Comparison of ENCODE assay signal across 16 cellular contexts in the genomic region with DNA sequence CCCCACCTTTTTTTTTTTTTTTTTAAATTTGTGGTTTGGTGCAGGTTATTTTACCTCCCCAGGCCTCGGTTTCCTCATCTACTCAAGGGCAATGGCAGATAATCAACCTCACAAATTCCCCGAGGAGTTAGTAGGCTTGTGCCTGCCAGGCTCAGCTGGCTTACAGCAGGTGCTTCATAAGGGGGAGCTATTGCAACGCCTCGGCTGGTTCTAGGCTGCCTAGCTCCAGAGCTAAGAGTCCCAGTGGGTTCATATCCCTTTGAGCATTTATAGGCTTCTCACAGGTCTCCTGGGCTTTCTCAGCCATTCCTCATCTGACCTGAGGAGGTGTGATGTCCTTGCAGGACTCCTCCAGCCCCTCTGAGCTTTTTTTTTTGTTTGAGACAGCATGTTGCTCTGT. TPM values are rescaled to one million over a fixed set of nuclear protein-coding genes. Genes with fewer than 3 reads are reported as not detected.
DNase-seq lines count a peak whose midpoint lies in the region; ATAC-seq and TF ChIP-seq lines count a peak whose summit lies in the region.
"Had no signal": no experiment of that assay in that cellular context is flagged by ENCODE, and none has a peak within 500 bp of the region (broad histone marks: within the 10 kb centered on the region; RNA-seq: fewer than 3 reads in every experiment).

No MANE protein-coding gene starts in this region.

- no peaks in the 10 kb centered on the region for H3K79me1 ChIP-seq in mesendoderm (ENCODE audit: low read length)

- no peaks in the 10 kb centered on the region for H3K79me2 ChIP-seq in mesendoderm (ENCODE audit: control insufficient read depth, insufficient read depth, low read length)

- H4K5ac ChIP-seq in mesendoderm (ENCODE audit: low read length): no peak overlapping the region

- no peak overlapping the region for H2BK120ac ChIP-seq in mesendoderm (ENCODE audit: low read depth, low read length)

- no peak overlapping the region for H3K56ac ChIP-seq in mesendoderm (ENCODE audit: low read length)

- no peaks in the 10 kb centered on the region for H3K36me3 ChIP-seq in mesendoderm (ENCODE audit: control insufficient read depth, insufficient read depth, low read length)
- H3K36me3 ChIP-seq: breast epithelium had no signal

- H2AK5ac ChIP-seq in mesendoderm (ENCODE audit: low read length): no peak overlapping the region

- no peak overlapping the region for H2BK5ac ChIP-seq in mesendoderm (ENCODE audit: low read length)

- ATAC-seq in HG03520 (IDR thresholded peaks at IDR 0.05; ENCODE audit: unreplicated experiment) (no peak), HG02852 (IDR thresholded peaks at IDR 0.05; ENCODE audit: unreplicated experiment) (no peak)

- H3K23ac ChIP-seq in mesendoderm (ENCODE audit: low read length): no peak overlapping the region

- no peaks in the 10 kb centered on the region for H3K27me3 ChIP-seq in mesendoderm (ENCODE audit: insufficient read depth, low read length, poor library complexity)
- H3K27me3 ChIP-seq: breast epithelium had no signal

- H3K27ac ChIP-seq in mesendoderm (ENCODE audit: low read depth, low read length): no peak overlapping the region

- peaks cover 5% of the 10 kb centered on the region for H3K4me1 ChIP-seq in mesendoderm (ENCODE audit: control insufficient read depth, low read depth, low read length)

- H2BK15ac ChIP-seq in mesendoderm (replicated peaks; ENCODE audit: low read depth): no peak overlapping the region

- no peak overlapping the region for H3K18ac ChIP-seq in mesendoderm (ENCODE audit: low read length)

- no peak overlapping the region for H4K8ac ChIP-seq in mesendoderm (ENCODE audit: low read depth, low read length)

- H3K9ac ChIP-seq in mesendoderm (ENCODE audit: low read length): no peak overlapping the region

- TF ChIP-seq CTCF in GM13977 (IDR thresholded peaks at IDR 0.05; ENCODE audit: extremely low read depth, insufficient read depth, missing control alignments): peak; percentile 29

- in situ Hi-C loops in GM13977 (cut with MboI; ENCODE audit: low pct_unique_long_range_greater_than_20kb, low sequenced_read_pairs, unreplicated experiment): no loop called here

- DNase-seq in DMS53 (lab: John Stamatoyannopoulos, UW) (peak; percentile 57), DMS53 treated with DMSO at 0.1 percent for 48 hours (lab: John Stamatoyannopoulos, UW; ENCODE audit: unreplicated experiment) (no peak), GM13977 (ENCODE audit: low spot score) (no peak), OCI-M1 (lab: John Stamatoyannopoulos, UW) (peak; percentile 16), mesendoderm (peak; percentile 59), NCI-H1417 treated with DMSO at 0.1 percent for 48 hours (lab: John Stamatoyannopoulos, UW) (no peak)
- DNase-seq: 8988T; activated effector memory CD4-positive, alpha-beta T cell treated with anti-CD3 and anti-CD28 coated beads, Interleukin-2, amount 50 U/mL, for 16 hours; H7; NCI-H1105; NCI-H748 treated with DMSO at 0.1 percent for 48 hours; T-helper 1 cell had no signal

- H3K4me2 ChIP-seq in mesendoderm (ENCODE audit: low read length): no peak overlapping the region

- no peak overlapping the region for H3K4me3 ChIP-seq in mesendoderm (ENCODE audit: low read length)
- H3K4me3 ChIP-seq: breast epithelium had no signal

- H3K4ac ChIP-seq in mesendoderm (ENCODE audit: low read depth, low read length): no peak overlapping the region

- no CpG with 5 or more reads among the region's 4 CpGs for WGBS in mesendoderm (ENCODE audit: extremely low coverage, insufficient coverage, low lambda C conversion rate)

RNA-seq across cellular contexts. Expression of a gene that starts 10.6 kb away (rescaled TPM):
- 22.8 TPM for polyA plus RNA-seq in mesendoderm (2013, experiment 1 of 2)
- polyA plus RNA-seq in mesendoderm (2013, experiment 2 of 2): 22.6 TPM

RNA-seq across cellular contexts. Expression of a gene that starts 11.1 kb away (rescaled TPM):
- 47.7 TPM for polyA plus RNA-seq in mesendoderm (2013, experiment 1 of 2)
- 46.1 TPM for polyA plus RNA-seq in mesendoderm (2013, experiment 2 of 2)

RNA-seq across cellular contexts. Expression of a gene that starts 18.9 kb away (rescaled TPM):
- 1.7 TPM for polyA plus RNA-seq in mesendoderm (2013, experiment 1 of 2)
- 1.3 TPM for polyA plus RNA-seq in mesendoderm (2013, experiment 2 of 2)
- polyA plus RNA-seq: neural cell had no signal

RNA-seq across cellular contexts. Expression of a gene that starts 31.5 kb away (rescaled TPM):
- polyA plus RNA-seq in mesendoderm (2013, experiment 1 of 2): 70.8 TPM
- 70.2 TPM for polyA plus RNA-seq in mesendoderm (2013, experiment 2 of 2)

RNA-seq across cellular contexts. Expression of a gene that starts 31.9 kb away (rescaled TPM):
- 3.0 TPM for polyA plus RNA-seq in mesendoderm (2013, experiment 1 of 2)
- polyA plus RNA-seq in mesendoderm (2013, experiment 2 of 2): 2.9 TPM

Comparison
In these comparisons a context has a peak if more than half of its experiments do, and no peak if none do; other contexts are left out.
1. DNase-seq: peak in DMS53 (single experiment), OCI-M1 (single experiment) and mesendoderm (single experiment); none in DMS53 treated with DMSO at 0.1 percent for 48 hours (single experiment), GM13977 (single experiment) and NCI-H1417 treated with DMSO at 0.1 percent for 48 hours (single experiment).